1 cellular context compared by ENCODE assay signal in the genomic region with DNA sequence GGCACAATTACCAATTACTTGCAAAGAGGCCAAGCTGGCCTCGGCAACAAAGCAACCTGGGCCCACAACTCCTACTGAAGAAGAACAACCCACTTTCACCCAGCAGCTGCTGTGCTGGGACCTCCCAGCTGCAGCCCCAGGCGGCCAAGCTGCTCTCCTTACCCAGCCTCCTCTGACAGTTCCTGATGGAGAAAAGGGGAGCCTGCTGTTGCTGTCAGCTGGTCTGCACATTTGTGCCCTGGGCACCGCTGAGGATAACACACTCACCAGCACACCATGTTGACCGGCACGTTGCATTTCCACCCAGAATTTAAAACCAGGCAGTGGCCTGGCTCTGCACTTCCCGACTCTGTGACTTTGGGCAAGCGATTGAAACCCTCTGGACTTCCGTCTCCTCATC.
TF ChIP-seq lines count a peak whose summit lies in the region.

No MANE protein-coding gene starts in this region.

TF ChIP-seq in K562, 482 proteins besides CTCF, POLR2A, EP300 and RAD21:
- no peak for TF ChIP-seq ZNF79 (CRISPR knock-in tag; IDR thresholded peaks at IDR 0.05; ENCODE audit: low read depth)
- no peak for TF ChIP-seq ZNF444 (CRISPR knock-in tag; IDR thresholded peaks at IDR 0.05)
- TF ChIP-seq NCOR1 (IDR thresholded peaks at IDR 0.05) = no peak
- no peak for TF ChIP-seq ZNF253 (CRISPR knock-in tag; conservative IDR thresholded peaks at IDR 0.05)
- TF ChIP-seq RBM17 (IDR thresholded peaks at IDR 0.05; ENCODE audit: borderline replicate concordance, low read depth, low read length) = no peak
- TF ChIP-seq TCF15 (CRISPR knock-in tag; IDR thresholded peaks at IDR 0.05) = no peak
- TF ChIP-seq, protein P1, sequence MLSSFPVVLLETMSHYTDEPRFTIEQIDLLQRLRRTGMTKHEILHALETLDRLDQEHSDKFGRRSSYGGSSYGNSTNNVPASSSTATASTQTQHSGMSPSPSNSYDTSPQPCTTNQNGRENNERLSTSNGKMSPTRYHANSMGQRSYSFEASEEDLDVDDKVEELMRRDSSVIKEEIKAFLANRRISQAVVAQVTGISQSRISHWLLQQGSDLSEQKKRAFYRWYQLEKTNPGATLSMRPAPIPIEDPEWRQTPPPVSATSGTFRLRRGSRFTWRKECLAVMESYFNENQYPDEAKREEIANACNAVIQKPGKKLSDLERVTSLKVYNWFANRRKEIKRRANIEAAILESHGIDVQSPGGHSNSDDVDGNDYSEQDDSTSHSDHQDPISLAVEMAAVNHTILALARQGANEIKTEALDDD (IDR thresholded peaks at IDR 0.05) = no peak
- no peak for TF ChIP-seq CTBP1 (IDR thresholded peaks at IDR 0.05; ENCODE audit: borderline replicate concordance)
- TF ChIP-seq, protein P2, sequence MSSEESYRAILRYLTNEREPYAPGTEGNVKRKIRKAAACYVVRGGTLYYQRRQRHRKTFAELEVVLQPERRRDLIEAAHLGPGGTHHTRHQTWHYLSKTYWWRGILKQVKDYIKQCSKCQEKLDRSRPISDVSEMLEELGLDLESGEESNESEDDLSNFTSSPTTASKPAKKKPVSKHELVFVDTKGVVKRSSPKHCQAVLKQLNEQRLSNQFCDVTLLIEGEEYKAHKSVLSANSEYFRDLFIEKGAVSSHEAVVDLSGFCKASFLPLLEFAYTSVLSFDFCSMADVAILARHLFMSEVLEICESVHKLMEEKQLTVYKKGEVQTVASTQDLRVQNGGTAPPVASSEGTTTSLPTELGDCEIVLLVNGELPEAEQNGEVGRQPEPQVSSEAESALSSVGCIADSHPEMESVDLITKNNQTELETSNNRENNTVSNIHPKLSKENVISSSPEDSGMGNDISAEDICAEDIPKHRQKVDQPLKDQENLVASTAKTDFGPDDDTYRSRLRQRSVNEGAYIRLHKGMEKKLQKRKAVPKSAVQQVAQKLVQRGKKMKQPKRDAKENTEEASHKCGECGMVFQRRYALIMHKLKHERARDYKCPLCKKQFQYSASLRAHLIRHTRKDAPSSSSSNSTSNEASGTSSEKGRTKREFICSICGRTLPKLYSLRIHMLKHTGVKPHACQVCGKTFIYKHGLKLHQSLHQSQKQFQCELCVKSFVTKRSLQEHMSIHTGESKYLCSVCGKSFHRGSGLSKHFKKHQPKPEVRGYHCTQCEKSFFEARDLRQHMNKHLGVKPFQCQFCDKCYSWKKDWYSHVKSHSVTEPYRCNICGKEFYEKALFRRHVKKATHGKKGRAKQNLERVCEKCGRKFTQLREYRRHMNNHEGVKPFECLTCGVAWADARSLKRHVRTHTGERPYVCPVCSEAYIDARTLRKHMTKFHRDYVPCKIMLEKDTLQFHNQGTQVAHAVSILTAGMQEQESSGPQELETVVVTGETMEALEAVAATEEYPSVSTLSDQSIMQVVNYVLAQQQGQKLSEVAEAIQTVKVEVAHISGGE (CRISPR knock-in tag; IDR thresholded peaks at IDR 0.05) = no peak
- no peak for TF ChIP-seq CTCFL (IDR thresholded peaks at IDR 0.05; ENCODE audit: borderline replicate concordance, insufficient read depth, low read depth, low read length, poor library complexity, severe bottlenecking)
- TF ChIP-seq ZNF212 (CRISPR knock-in tag; IDR thresholded peaks at IDR 0.05) = no peak
